ENCODE assay signal across 10 cellular contexts in the genomic region with DNA sequence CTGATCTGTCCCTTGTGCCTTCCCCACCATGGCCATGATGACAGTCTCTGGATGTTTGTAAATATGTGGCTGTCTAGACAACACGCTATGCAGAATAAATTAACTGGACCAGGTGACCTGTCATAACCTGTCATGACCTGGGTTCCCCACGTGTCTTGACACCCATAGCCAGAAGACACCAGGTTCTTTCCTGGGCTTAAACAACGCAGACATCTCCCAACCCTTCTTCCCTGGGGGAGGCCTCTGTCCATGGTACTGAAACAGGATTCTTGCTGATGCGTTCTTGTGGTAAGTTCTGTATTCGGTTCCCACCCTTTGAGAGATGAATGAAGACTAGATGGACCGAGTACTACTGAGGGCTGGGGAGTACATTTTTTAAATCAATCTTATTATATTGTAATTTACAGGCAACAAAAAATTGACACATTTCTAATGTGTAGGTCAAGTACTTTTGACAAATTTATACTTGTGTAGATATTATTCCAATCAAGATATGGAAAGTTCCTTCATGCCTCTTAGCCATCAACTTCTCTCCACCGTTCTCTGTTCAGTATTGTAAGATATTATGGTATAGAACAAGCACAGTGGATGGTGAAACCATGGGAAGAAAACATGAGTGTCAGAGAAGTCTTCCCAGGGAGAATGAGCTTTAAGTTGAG.
DNase-seq lines count a peak whose midpoint lies in the region; ATAC-seq lines count a peak whose summit lies in the region.
"Had no signal": no experiment of that assay in that cellular context is flagged by ENCODE, and none has a peak within 500 bp of the region (broad histone marks: within the 10 kb centered on the region; RNA-seq: fewer than 3 reads in every experiment).

No MANE protein-coding gene starts in this region.

- peak; percentile 52 for DNase-seq in AG20443 (ENCODE audit: low spot score)
- peak; percentile 8 for DNase-seq in HPDE6-E6E7 (ENCODE audit: extremely low spot score)
- peak; percentile 11 for DNase-seq in amniotic epithelial cell (ENCODE audit: low read depth)
- peak; percentile 84 for DNase-seq in islet precursor cell
- DNase-seq in DMS53 treated with DMSO at 0.1 percent for 48 hours (lab: John Stamatoyannopoulos, UW; ENCODE audit: unreplicated experiment) = no peak
- DNase-seq in DMS79 (lab: John Stamatoyannopoulos, UW) = no peak
- no peak for DNase-seq in effector CD8-positive, alpha-beta T cell (lab: John Stamatoyannopoulos, UW)
- DNase-seq: activated CD4-positive, alpha-beta T cell treated with anti-CD3 and anti-CD28 coated beads, Interleukin-2, amount 50 U/mL, for 4 hours; left ventricle myocardium inferior had no signal

- no peak for ATAC-seq in GM18870 (IDR thresholded peaks at IDR 0.05; ENCODE audit: unreplicated experiment)

Comparison
In these comparisons a context has a peak if more than half of its experiments do, and no peak if none do; other contexts are left out.
1. DNase-seq: peak in AG20443 (single experiment), HPDE6-E6E7 (single experiment), amniotic epithelial cell (single experiment) and islet precursor cell (single experiment); none in DMS53 treated with DMSO at 0.1 percent for 48 hours (single experiment), DMS79 (single experiment) and effector CD8-positive, alpha-beta T cell (single experiment).